10 cellular contexts compared by ENCODE assay signal in genomic region chr14:49880267-49881064, GRCh38. TPM values are rescaled to one million over a fixed set of nuclear protein-coding genes. Genes with fewer than 3 reads are reported as not detected.
A peak's percentile ranks its signal among the peaks of the same experiment; 100 is the strongest.
DNase-seq lines count a peak whose midpoint lies in the region; ATAC-seq and TF ChIP-seq lines count a peak whose summit lies in the region.
"Had no signal": no experiment of that assay in that cellular context is flagged by ENCODE, and none has a peak within 500 bp of the region (broad histone marks: within the 10 kb centered on the region; RNA-seq: fewer than 3 reads in every experiment).

No MANE protein-coding gene starts in this region.

- no peaks in the 10 kb centered on the region for H3K27me3 Mint-ChIP-seq in activated T-cell treated with anti-CD3 and anti-CD28 coated beads, Interleukin-2, amount 50 U/mL, for 4 hours (ENCODE audit: low read depth)

- intact Hi-C loops in Panc1 (cut with micrococcal nuclease; ENCODE audit: unreplicated experiment) = no loop called here

- H3K36me3 ChIP-seq in Panc1 (ENCODE audit: control insufficient read depth, insufficient read depth, low read length) (no peaks in the 10 kb centered on the region), WERI-Rb-1 (no peaks in the 10 kb centered on the region)
- H3K36me3 ChIP-seq: BLaER1, MG63 had no signal

- H3K36me3 Mint-ChIP-seq in activated T-cell treated with anti-CD3 and anti-CD28 coated beads, Interleukin-2, amount 50 U/mL, for 4 hours (ENCODE audit: insufficient read depth) = no peaks in the 10 kb centered on the region

- POLR2A ChIA-PET in Panc1 (lab: Charles Lee) = no interaction called here

- BruUV-seq in Panc1 (replicated peaks; lab: Mats Ljungman, UMichigan) = no TSS peak

- CTCF ChIA-PET in Panc1 (lab: Charles Lee) = interaction anchor here (0.6 to 1.0 kb wide), 3 partner anchors 12 to 251 kb away, joined by 3 read pairs; no protein-coding TSS in a partner anchor

- H3K27ac ChIP-seq in Panc1 (ENCODE audit: low read length) (peak overlapping the region; percentile 53), WERI-Rb-1 (no peak overlapping the region)
- H3K27ac ChIP-seq: BLaER1 had no signal

- peak; percentile 20 to 29 for ATAC-seq in activated T-cell treated with anti-CD3 and anti-CD28 coated beads, Interleukin-2, amount 50 U/mL, for 4 hours
- ATAC-seq in Panc1 = peak; percentile 40; the same call in 1 of the 2 replicates
- peak; percentile 25 for ATAC-seq in stimulated activated naive CD8-positive, alpha-beta T cell treated with anti-CD3 and anti-CD28 coated beads, Interleukin-15, Interleukin-2, amounts not matched to agents 100 U/mL and 50 U/mL, for 24 hours
- no peak for ATAC-seq in GM18520 (IDR thresholded peaks at IDR 0.05; ENCODE audit: unreplicated experiment)

- H3K4me1 ChIP-seq in Panc1 (ENCODE audit: control insufficient read depth, insufficient read depth, low read length) = peaks cover 14% of the 10 kb centered on the region; the same call in 1 of the 2 replicates
- H3K4me1 ChIP-seq: BLaER1 had no signal

- H3K4me3 Mint-ChIP-seq in activated T-cell treated with anti-CD3 and anti-CD28 coated beads, Interleukin-2, amount 50 U/mL, for 4 hours = no peak overlapping the region

- H3K4me3 ChIP-seq in Panc1 (ENCODE audit: low read depth in 2 of 2, low read length in 2 of 2) (no peak overlapping the region; a peak in 1 of 4 replicates), fibroblast of villous mesenchyme (ENCODE audit: low read depth, low read length) (no peak overlapping the region), WERI-Rb-1 (ENCODE audit: low read depth, low read length) (no peak overlapping the region)
- H3K4me3 ChIP-seq: BLaER1, MG63 had no signal

- no peaks in the 10 kb centered on the region for H3K9me3 Mint-ChIP-seq in activated T-cell treated with anti-CD3 and anti-CD28 coated beads, Interleukin-2, amount 50 U/mL, for 4 hours

- no peak for TF ChIP-seq CTCF in Panc1 (IDR thresholded peaks at IDR 0.05)
- TF ChIP-seq CTCF in fibroblast of villous mesenchyme (IDR thresholded peaks at IDR 0.05; ENCODE audit: insufficient read depth, low read depth, low read length) = no peak
- no peak for TF ChIP-seq CTCF in WERI-Rb-1 (IDR thresholded peaks at IDR 0.05; ENCODE audit: low read depth, low read length)

- H3K27me3 ChIP-seq in Panc1 (ENCODE audit: control insufficient read depth, insufficient read depth, low read length) (no peaks in the 10 kb centered on the region), WERI-Rb-1 (ENCODE audit: insufficient read depth, low read depth, severe bottlenecking) (no peaks in the 10 kb centered on the region)
- H3K27me3 ChIP-seq: BLaER1, MG63 had no signal

- H3K4me1 Mint-ChIP-seq in activated T-cell treated with anti-CD3 and anti-CD28 coated beads, Interleukin-2, amount 50 U/mL, for 4 hours (ENCODE audit: low read depth) = peaks cover 13% of the 10 kb centered on the region

- no peak for DNase-seq in activated T-cell treated with anti-CD3 and anti-CD28 coated beads, Interleukin-2, amount 50 U/mL, for 4 hours
- no peak for DNase-seq in activated T-cell treated with anti-CD3 and anti-CD28 coated beads, Interleukin-2, amount 50 U/mL, for 1 hour
- DNase-seq in Panc1 (ENCODE audit: low read depth, low spot score) = no peak
- DNase-seq in fibroblast of villous mesenchyme (ENCODE audit: low read depth) = peak; percentile 81
- no peak for DNase-seq in stimulated activated naive CD8-positive, alpha-beta T cell treated with anti-CD3 and anti-CD28 coated beads, Interleukin-15, Interleukin-2, amounts not matched to agents 100 U/mL and 50 U/mL, for 24 hours
- DNase-seq in WERI-Rb-1 = no peak
- no peak for DNase-seq in SIG-M5 treated with dmso at 0.1 percent for 504 hours (lab: John Stamatoyannopoulos, UW; ENCODE audit: unreplicated experiment)

- in situ Hi-C loops in Panc1 (cut with HindIII; ENCODE audit: low pct_unique_long_range_greater_than_20kb, low sequenced_read_pairs) = no loop called here

- H3K9me3 ChIP-seq in Panc1 (ENCODE audit: control insufficient read depth, insufficient read depth, low read depth, low read length) = no peaks in the 10 kb centered on the region
- no peaks in the 10 kb centered on the region for H3K9me3 ChIP-seq in WERI-Rb-1 (ENCODE audit: severe bottlenecking)
- H3K9me3 ChIP-seq: BLaER1, MG63 had no signal

RNA-seq across cellular contexts. Expression of gene ARF6, which starts 12.4 kb away (rescaled TPM):
- total RNA-seq in activated T-cell treated with anti-CD3 and anti-CD28 coated beads, Interleukin-2, amount 50 U/mL, for 4 hours = 100 to 1,000 TPM; 134 to 148 (median 143) TPM
- total RNA-seq in Panc1 (2021; ENCODE audit: unreplicated experiment) (63.2 TPM), fibroblast of villous mesenchyme (60.2 and 111 TPM in 2 replicates)
- 51.1 TPM for polyA plus RNA-seq in Panc1 (2012; ENCODE audit: insufficient read length)

RNA-seq across cellular contexts. Expression of gene NEMF, which starts 27.9 kb away (rescaled TPM):
- 10 to 100 TPM; 53.0 to 54.0 (median 53.2) TPM for total RNA-seq in activated T-cell treated with anti-CD3 and anti-CD28 coated beads, Interleukin-2, amount 50 U/mL, for 4 hours
- total RNA-seq in Panc1 (2021; ENCODE audit: unreplicated experiment) (38.3 TPM), fibroblast of villous mesenchyme (70.0 and 72.5 TPM in 2 replicates)
- 17.4 TPM for polyA plus RNA-seq in Panc1 (2012; ENCODE audit: insufficient read length)
